In genomic region chr3:25266677-25267076, GRCh38 we compare ENCODE assay signal across 20 cellular contexts.
DNase-seq lines count a peak whose midpoint lies in the region; ATAC-seq and TF ChIP-seq lines count a peak whose summit lies in the region.
"Had no signal": no experiment of that assay in that cellular context is flagged by ENCODE, and none has a peak within 500 bp of the region (broad histone marks: within the 10 kb centered on the region; RNA-seq: fewer than 3 reads in every experiment).

No MANE protein-coding gene starts in this region.

- H3K4me2 ChIP-seq in mesendoderm (ENCODE audit: low read length) (no peak overlapping the region), smooth muscle cell (peak overlapping the region; percentile 62)

- TF ChIP-seq EP300 in upper lobe of left lung (IDR thresholded peaks at IDR 0.05): no peak

- TF ChIP-seq CTCF in NB4 (IDR thresholded peaks at IDR 0.05; ENCODE audit: low read depth, low read length) (no peak), chondrocyte (IDR thresholded peaks at IDR 0.05) (no peak), smooth muscle cell (IDR thresholded peaks at IDR 0.05; ENCODE audit: borderline replicate concordance, insufficient read depth, poor library complexity, severe bottlenecking) (no peak), upper lobe of left lung (IDR thresholded peaks at IDR 0.05) (no peak)

- no CpG with 5 or more reads among the region's 1 CpG for WGBS in mesendoderm (ENCODE audit: extremely low coverage, insufficient coverage, low lambda C conversion rate)
- WGBS in smooth muscle cell (ENCODE audit: low lambda C conversion rate): 16% methylated on average over 1 of the region's 1 CpG
- WGBS in upper lobe of left lung, 2 donors: 78 to 95% methylated on average over 1 of the region's 1 CpG

- H3K79me2 ChIP-seq in mesendoderm (ENCODE audit: control insufficient read depth, insufficient read depth, low read length) (no peaks in the 10 kb centered on the region), smooth muscle cell (ENCODE audit: low read depth) (no peaks in the 10 kb centered on the region)

- peaks cover 17% of the 10 kb centered on the region for H3K4me1 Mint-ChIP-seq in chondrocyte (ENCODE audit: low read depth)
- H3K4me1 Mint-ChIP-seq: CD8-positive, alpha-beta memory T cell had no signal

- no peak overlapping the region for H2AK5ac ChIP-seq in mesendoderm (ENCODE audit: low read length)

- H3K4me3 Mint-ChIP-seq in chondrocyte (ENCODE audit: unreplicated experiment): no peak overlapping the region
- H3K4me3 Mint-ChIP-seq: CD8-positive, alpha-beta memory T cell had no signal

- TF ChIP-seq POLR2A in NB4 (IDR thresholded peaks at IDR 0.05; ENCODE audit: extremely low read depth, insufficient read length) (no peak), upper lobe of left lung (IDR thresholded peaks at IDR 0.05) (no peak)

- no peak overlapping the region for H4K8ac ChIP-seq in mesendoderm (ENCODE audit: low read depth, low read length)

- no peak overlapping the region for H3K9ac ChIP-seq in mesendoderm (ENCODE audit: low read length)
- H3K9ac ChIP-seq in smooth muscle cell (ENCODE audit: low read depth): no peak overlapping the region
- H3K9ac ChIP-seq: BLaER1 treated with 17β-estradiol and CSF1 and Interleukin-3, amounts not matched to agents 10 nM and 100 nM had no signal

- H4K20me1 ChIP-seq in smooth muscle cell (ENCODE audit: low read depth): no peaks in the 10 kb centered on the region
- H4K20me1 ChIP-seq: BLaER1 treated with 17β-estradiol and CSF1 and Interleukin-3, amounts not matched to agents 10 nM and 100 nM had no signal

- H3K9me3 ChIP-seq in smooth muscle cell (replicated peaks; ENCODE audit: low read depth) (no peaks in the 10 kb centered on the region), upper lobe of left lung (no peaks in the 10 kb centered on the region)
- H3K9me3 ChIP-seq: BLaER1 treated with 17β-estradiol and CSF1 and Interleukin-3, amounts not matched to agents 10 nM and 100 nM had no signal

- no peaks in the 10 kb centered on the region for H3K36me3 Mint-ChIP-seq in chondrocyte (ENCODE audit: low read depth)
- H3K36me3 Mint-ChIP-seq: CD8-positive, alpha-beta memory T cell had no signal

- H3K56ac ChIP-seq in mesendoderm (ENCODE audit: low read length): no peak overlapping the region

- H3K27ac ChIP-seq in mesendoderm (ENCODE audit: low read depth, low read length): no peak overlapping the region
- H3K27ac ChIP-seq in smooth muscle cell (ENCODE audit: low read depth): peak overlapping the region; percentile 61
- H3K27ac ChIP-seq in upper lobe of left lung: no peak overlapping the region
- H3K27ac ChIP-seq: RWPE1 had no signal

- H3K9me3 Mint-ChIP-seq in chondrocyte (ENCODE audit: low read depth): no peaks in the 10 kb centered on the region

- H3F3A ChIP-seq in smooth muscle cell (ENCODE audit: low read depth): peaks cover 7% of the 10 kb centered on the region

- H3K79me1 ChIP-seq in mesendoderm (ENCODE audit: low read length): no peaks in the 10 kb centered on the region

- H3K27me3 Mint-ChIP-seq in chondrocyte (ENCODE audit: low read depth): no peaks in the 10 kb centered on the region
- H3K27me3 Mint-ChIP-seq: CD8-positive, alpha-beta memory T cell had no signal

- H3K4ac ChIP-seq in mesendoderm (ENCODE audit: low read depth, low read length): no peak overlapping the region

- no peak overlapping the region for H3K18ac ChIP-seq in mesendoderm (ENCODE audit: low read length)

- H3K23ac ChIP-seq in mesendoderm (ENCODE audit: low read length): no peak overlapping the region

- peak overlapping the region; percentile 39 for H3K27ac Mint-ChIP-seq in chondrocyte (ENCODE audit: unreplicated experiment)
- H3K27ac Mint-ChIP-seq: CD8-positive, alpha-beta memory T cell had no signal

- H3K4me1 ChIP-seq in mesendoderm (ENCODE audit: control insufficient read depth, low read depth, low read length) (no peaks in the 10 kb centered on the region), smooth muscle cell (ENCODE audit: low read depth) (peaks cover 13% of the 10 kb centered on the region), upper lobe of left lung (no peaks in the 10 kb centered on the region)

- H2BK120ac ChIP-seq in mesendoderm (ENCODE audit: low read depth, low read length): no peak overlapping the region

- peak overlapping the region; percentile 74 for H2BK15ac ChIP-seq in mesendoderm (replicated peaks; ENCODE audit: low read depth)

- H4K5ac ChIP-seq in mesendoderm (ENCODE audit: low read length): no peak overlapping the region

- no peak overlapping the region for H2BK5ac ChIP-seq in mesendoderm (ENCODE audit: low read length)

- H2AFZ ChIP-seq in smooth muscle cell (ENCODE audit: low read depth): peak overlapping the region; percentile 75

- H3K4me3 ChIP-seq in NB4 (ENCODE audit: low read depth, low read length): no peak overlapping the region
- no peak overlapping the region for H3K4me3 ChIP-seq in mesendoderm (ENCODE audit: low read length)
- H3K4me3 ChIP-seq in smooth muscle cell: no peak overlapping the region
- no peak overlapping the region for H3K4me3 ChIP-seq in upper lobe of left lung
- H3K4me3 ChIP-seq: BLaER1 treated with 17β-estradiol and CSF1 and Interleukin-3, amounts not matched to agents 10 nM and 100 nM had no signal

- H3K36me3 ChIP-seq in mesendoderm (ENCODE audit: control insufficient read depth, insufficient read depth, low read length) (no peaks in the 10 kb centered on the region), smooth muscle cell (ENCODE audit: low read depth) (no peaks in the 10 kb centered on the region), upper lobe of left lung (no peaks in the 10 kb centered on the region)
- H3K36me3 ChIP-seq: BLaER1 treated with 17β-estradiol and CSF1 and Interleukin-3, amounts not matched to agents 10 nM and 100 nM had no signal

- ATAC-seq in upper lobe of left lung (ENCODE audit: low FRiP score in 2 of 2) (no peak), HG03469 (IDR thresholded peaks at IDR 0.05; ENCODE audit: unreplicated experiment) (no peak)
- ATAC-seq: HepG2, PC-3 had no signal

- intact Hi-C loops in posterior cingulate gyrus (cut with DNase I): no loop called here

- DNase-seq in NB4 (ENCODE audit: low read depth) (peak; percentile 8), chondrocyte (ENCODE audit: low spot score) (no peak), mesendoderm (peak; percentile 36), smooth muscle cell (lab: John Stamatoyannopoulos, UW; ENCODE audit: unreplicated experiment) (no peak), upper lobe of left lung (no peak), NCI-H82 (lab: John Stamatoyannopoulos, UW) (no peak), posterior cingulate gyrus (no peak)
- DNase-seq: CD8-positive, alpha-beta memory T cell; DMS53; KBM-7; NCI-H1436; NCI-H1930; NCI-H226; NCI-H524 treated with DMSO at 0.1 percent for 48 hours; PC-3; SIG-M5 had no signal

- H3K27me3 ChIP-seq in mesendoderm (ENCODE audit: insufficient read depth, low read length, poor library complexity): no peaks in the 10 kb centered on the region
- H3K27me3 ChIP-seq in smooth muscle cell (ENCODE audit: low read depth): no peaks in the 10 kb centered on the region
- no peaks in the 10 kb centered on the region for H3K27me3 ChIP-seq in upper lobe of left lung

Comparison
In these comparisons a context has a peak if more than half of its experiments do, and no peak if none do; other contexts are left out.
1. DNase-seq: peak in NB4 (single experiment) and mesendoderm (single experiment); none in chondrocyte (single experiment), smooth muscle cell (single experiment), upper lobe of left lung (0 of 2), NCI-H82 (single experiment) and posterior cingulate gyrus (0 of 10).